In the genomic region with DNA sequence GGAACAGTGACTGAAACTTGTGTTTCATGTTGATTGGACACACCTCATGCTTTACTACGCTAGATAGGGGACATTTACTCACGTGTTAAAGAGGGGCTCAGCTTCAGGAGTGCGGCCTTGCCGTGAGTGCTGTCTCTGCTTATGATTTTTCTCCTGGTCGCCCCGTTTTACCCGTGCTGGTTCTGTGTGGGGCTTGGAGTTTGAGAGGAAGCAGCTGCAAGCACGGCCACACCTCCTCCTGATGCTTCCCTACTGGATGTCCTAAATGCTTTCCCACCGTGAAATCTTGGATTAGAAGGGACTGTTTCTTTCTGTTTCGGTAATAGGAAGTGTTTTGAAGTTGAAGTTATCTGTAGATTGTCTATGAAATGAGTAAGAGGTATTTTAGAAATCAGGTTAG, we compare ENCODE assay signal across 13 cellular contexts. TPM values are rescaled to one million over a fixed set of nuclear protein-coding genes. Genes with fewer than 3 reads are reported as not detected.
A peak's percentile ranks its signal among the peaks of the same experiment; 100 is the strongest.
DNase-seq lines count a peak whose midpoint lies in the region; ATAC-seq and TF ChIP-seq lines count a peak whose summit lies in the region.
"Had no signal": no experiment of that assay in that cellular context is flagged by ENCODE, and none has a peak within 500 bp of the region (broad histone marks: within the 10 kb centered on the region; RNA-seq: fewer than 3 reads in every experiment).

No MANE protein-coding gene starts in this region.

- H3K36me3 Mint-ChIP-seq in activated T-cell treated with anti-CD3 and anti-CD28 coated beads, Interleukin-2, amount 50 U/mL, for 4 hours (ENCODE audit: insufficient read depth), result peaks cover 16% of the 10 kb centered on the region

- no peaks in the 10 kb centered on the region for H3K27me3 Mint-ChIP-seq in activated T-cell treated with anti-CD3 and anti-CD28 coated beads, Interleukin-2, amount 50 U/mL, for 4 hours (ENCODE audit: low read depth)
- no peaks in the 10 kb centered on the region for H3K27me3 Mint-ChIP-seq in stimulated activated naive CD8-positive, alpha-beta T cell treated with anti-CD3 and anti-CD28 coated beads, Interleukin-15, amount 100 ng/mL, for 72 hours

- TF ChIP-seq CTCF in fibroblast of the aortic adventitia (IDR thresholded peaks at IDR 0.05; ENCODE audit: insufficient read depth, low read length) (no peak), omental fat pad (IDR thresholded peaks at IDR 0.05) (no peak)

- peak; percentile 31 to 38 for ATAC-seq in activated CD4-positive, CD25-positive, alpha-beta regulatory T cell treated with anti-CD3 and anti-CD28 coated beads, Interleukin-2, amount 50 U/mL, for 24 hours
- peak; percentile 28 to 49 for ATAC-seq in activated T-cell treated with anti-CD3 and anti-CD28 coated beads, Interleukin-2, amount 50 U/mL, for 4 hours
- no peak for ATAC-seq in stimulated activated naive CD8-positive, alpha-beta T cell treated with anti-CD3 and anti-CD28 coated beads, Interleukin-15, amount 100 ng/mL, for 72 hours
- ATAC-seq in HG03025 (IDR thresholded peaks at IDR 0.05; ENCODE audit: low FRiP score, unreplicated experiment), result no peak
- ATAC-seq in omental fat pad (ENCODE audit: low FRiP score), result no peak
- ATAC-seq: pancreas had no signal

- no peak for DNase-seq in activated CD4-positive, CD25-positive, alpha-beta regulatory T cell treated with anti-CD3 and anti-CD28 coated beads, Interleukin-2, amount 50 U/mL, for 72 hours
- DNase-seq in activated T-cell treated with anti-CD3 and anti-CD28 coated beads, Interleukin-2, amount 50 U/mL, for 4 hours, result no peak
- peak; percentile 52 for DNase-seq in fibroblast of the aortic adventitia (ENCODE audit: low read depth)
- no peak for DNase-seq in stimulated activated naive CD8-positive, alpha-beta T cell treated with anti-CD3 and anti-CD28 coated beads, Interleukin-15, amount 100 ng/mL, for 72 hours
- DNase-seq in occipital lobe (lab: John Stamatoyannopoulos, UW), result no peak
- no peak for DNase-seq in omental fat pad (ENCODE audit: low spot score)
- DNase-seq: 8988T, NCI-H2227 treated with DMSO at 0.1 percent for 48 hours, SIG-M5 had no signal

- H3K4me3 ChIP-seq in fibroblast of the aortic adventitia (ENCODE audit: low read depth, low read length), result no peak overlapping the region
- H3K4me3 ChIP-seq: pancreas had no signal

- peak overlapping the region; percentile 68 for H3K4me3 Mint-ChIP-seq in activated T-cell treated with anti-CD3 and anti-CD28 coated beads, Interleukin-2, amount 50 U/mL, for 4 hours
- peak overlapping the region in 1 of 2 donors; percentile 57 for H3K4me3 Mint-ChIP-seq in stimulated activated naive CD8-positive, alpha-beta T cell treated with anti-CD3 and anti-CD28 coated beads, Interleukin-15, amount 100 ng/mL, for 72 hours

- peaks cover 34% of the 10 kb centered on the region for H3K4me1 Mint-ChIP-seq in activated T-cell treated with anti-CD3 and anti-CD28 coated beads, Interleukin-2, amount 50 U/mL, for 4 hours (ENCODE audit: low read depth)
- peaks cover 29% of the 10 kb centered on the region for H3K4me1 Mint-ChIP-seq in stimulated activated naive CD8-positive, alpha-beta T cell treated with anti-CD3 and anti-CD28 coated beads, Interleukin-15, amount 100 ng/mL, for 72 hours

- H3K9me3 Mint-ChIP-seq in activated T-cell treated with anti-CD3 and anti-CD28 coated beads, Interleukin-2, amount 50 U/mL, for 4 hours, result no peaks in the 10 kb centered on the region
- no peaks in the 10 kb centered on the region for H3K9me3 Mint-ChIP-seq in stimulated activated naive CD8-positive, alpha-beta T cell treated with anti-CD3 and anti-CD28 coated beads, Interleukin-15, amount 100 ng/mL, for 72 hours

- H3K27ac Mint-ChIP-seq in stimulated activated naive CD8-positive, alpha-beta T cell treated with anti-CD3 and anti-CD28 coated beads, Interleukin-15, amount 100 ng/mL, for 72 hours, result peak overlapping the region; percentile 69 to 74

RNA-seq across cellular contexts. Expression of gene ZNF750, which starts 54.0 kb away (rescaled TPM):
- not detected for total RNA-seq in activated T-cell treated with anti-CD3 and anti-CD28 coated beads, Interleukin-2, amount 50 U/mL, for 4 hours
- total RNA-seq in fibroblast of the aortic adventitia (ENCODE audit: low replicate concordance), result 0.16 TPM in 1 of 2 replicates, not detected in the other
- total RNA-seq in occipital lobe, result not detected
- not detected for total RNA-seq in omental fat pad
- total RNA-seq: LHCN-M2, pancreas had no signal

Comparison
In these comparisons a context has a peak if more than half of its experiments do, and no peak if none do; other contexts are left out.
1. ATAC-seq: peak in activated CD4-positive, CD25-positive, alpha-beta regulatory T cell treated with anti-CD3 and anti-CD28 coated beads, Interleukin-2, amount 50 U/mL, for 24 hours (2 of 2) and activated T-cell treated with anti-CD3 and anti-CD28 coated beads, Interleukin-2, amount 50 U/mL, for 4 hours (2 of 2); none in stimulated activated naive CD8-positive, alpha-beta T cell treated with anti-CD3 and anti-CD28 coated beads, Interleukin-15, amount 100 ng/mL, for 72 hours (single experiment), HG03025 (single experiment) and omental fat pad (single experiment).